In the genomic region with DNA sequence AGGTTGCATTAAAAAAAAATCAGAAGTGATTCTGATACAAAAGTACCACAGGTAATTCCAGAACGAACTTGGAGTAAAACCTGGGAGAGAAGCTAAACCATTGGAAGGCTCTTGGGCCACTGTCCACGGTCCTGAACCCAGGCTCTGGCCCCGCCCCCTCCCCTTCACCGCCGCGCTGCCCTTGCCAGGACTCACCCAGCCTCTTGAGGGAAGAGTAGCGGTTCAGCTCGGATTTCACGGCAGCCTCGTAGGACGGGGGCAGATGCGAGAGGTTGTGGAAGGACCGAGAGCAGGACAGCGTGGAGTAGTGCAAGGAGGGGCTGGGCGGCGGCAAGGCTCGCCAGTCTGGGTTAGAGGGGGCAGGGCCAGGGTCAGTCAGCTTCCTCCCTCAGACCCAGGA, we compare ENCODE assay signal across 1 cellular context.
TF ChIP-seq lines count a peak whose summit lies in the region.

No MANE protein-coding gene starts in this region.

TF ChIP-seq in HepG2, 621 proteins besides CTCF, POLR2A, EP300 and RAD21 (continued from another document):
- TF ChIP-seq ZNF563 (CRISPR knock-in tag; IDR thresholded peaks at IDR 0.05) (peak; percentile 68; the same call in 1 of the 2 replicates), SOX5 (CRISPR knock-in tag; IDR thresholded peaks at IDR 0.05; ENCODE audit: borderline replicate concordance) (no peak), SIN3B (IDR thresholded peaks at IDR 0.05; ENCODE audit: low read length) (no peak), MBNL3 (CRISPR knock-in tag; conservative IDR thresholded peaks at IDR 0.05) (no peak), HDAC1 (CRISPR knock-in tag; IDR thresholded peaks at IDR 0.05) (peak; percentile 41; the same call in 1 of the 2 replicates), EED (CRISPR knock-in tag; IDR thresholded peaks at IDR 0.05) (no peak), SNAI1 (CRISPR knock-in tag; IDR thresholded peaks at IDR 0.05; ENCODE audit: borderline replicate concordance) (no peak), ZC3H13 (CRISPR knock-in tag; IDR thresholded peaks at IDR 0.05) (0 out of 2 replicates have a peak, but pooled peaks have one; percentile 39), GTF3A (CRISPR knock-in tag; conservative IDR thresholded peaks at IDR 0.05) (no peak), NR2C2 (CRISPR knock-in tag; IDR thresholded peaks at IDR 0.05; ENCODE audit: borderline replicate concordance) (no peak), CCDC6 (CRISPR knock-in tag; IDR thresholded peaks at IDR 0.05) (peak; percentile 65; the same call in 1 of the 2 replicates), FOXA1 (IDR thresholded peaks at IDR 0.05) (no peak), FOXA1 (CRISPR knock-in tag; IDR thresholded peaks at IDR 0.05) (no peak), ZNF792 (CRISPR knock-in tag; IDR thresholded peaks at IDR 0.05) (peak; percentile 88)
- TF ChIP-seq, protein P1, sequence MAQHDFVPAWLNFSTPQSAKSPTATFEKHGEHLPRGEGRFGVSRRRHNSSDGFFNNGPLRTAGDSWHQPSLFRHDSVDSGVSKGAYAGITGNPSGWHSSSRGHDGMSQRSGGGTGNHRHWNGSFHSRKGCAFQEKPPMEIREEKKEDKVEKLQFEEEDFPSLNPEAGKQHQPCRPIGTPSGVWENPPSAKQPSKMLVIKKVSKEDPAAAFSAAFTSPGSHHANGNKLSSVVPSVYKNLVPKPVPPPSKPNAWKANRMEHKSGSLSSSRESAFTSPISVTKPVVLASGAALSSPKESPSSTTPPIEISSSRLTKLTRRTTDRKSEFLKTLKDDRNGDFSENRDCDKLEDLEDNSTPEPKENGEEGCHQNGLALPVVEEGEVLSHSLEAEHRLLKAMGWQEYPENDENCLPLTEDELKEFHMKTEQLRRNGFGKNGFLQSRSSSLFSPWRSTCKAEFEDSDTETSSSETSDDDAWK (CRISPR knock-in tag; IDR thresholded peaks at IDR 0.05), result no peak
- TF ChIP-seq, protein P2, sequence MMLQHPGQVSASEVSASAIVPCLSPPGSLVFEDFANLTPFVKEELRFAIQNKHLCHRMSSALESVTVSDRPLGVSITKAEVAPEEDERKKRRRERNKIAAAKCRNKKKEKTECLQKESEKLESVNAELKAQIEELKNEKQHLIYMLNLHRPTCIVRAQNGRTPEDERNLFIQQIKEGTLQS (CRISPR knock-in tag; IDR thresholded peaks at IDR 0.05), result peak; percentile 36; the same call in 1 of the 2 replicates
- TF ChIP-seq, protein P3, sequence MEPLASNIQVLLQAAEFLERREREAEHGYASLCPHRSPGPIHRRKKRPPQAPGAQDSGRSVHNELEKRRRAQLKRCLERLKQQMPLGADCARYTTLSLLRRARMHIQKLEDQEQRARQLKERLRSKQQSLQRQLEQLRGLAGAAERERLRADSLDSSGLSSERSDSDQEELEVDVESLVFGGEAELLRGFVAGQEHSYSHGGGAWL (CRISPR knock-in tag; IDR thresholded peaks at IDR 0.05), result peak; percentile 88; the same call in 1 of the 2 replicates
- TF ChIP-seq, protein P4, sequence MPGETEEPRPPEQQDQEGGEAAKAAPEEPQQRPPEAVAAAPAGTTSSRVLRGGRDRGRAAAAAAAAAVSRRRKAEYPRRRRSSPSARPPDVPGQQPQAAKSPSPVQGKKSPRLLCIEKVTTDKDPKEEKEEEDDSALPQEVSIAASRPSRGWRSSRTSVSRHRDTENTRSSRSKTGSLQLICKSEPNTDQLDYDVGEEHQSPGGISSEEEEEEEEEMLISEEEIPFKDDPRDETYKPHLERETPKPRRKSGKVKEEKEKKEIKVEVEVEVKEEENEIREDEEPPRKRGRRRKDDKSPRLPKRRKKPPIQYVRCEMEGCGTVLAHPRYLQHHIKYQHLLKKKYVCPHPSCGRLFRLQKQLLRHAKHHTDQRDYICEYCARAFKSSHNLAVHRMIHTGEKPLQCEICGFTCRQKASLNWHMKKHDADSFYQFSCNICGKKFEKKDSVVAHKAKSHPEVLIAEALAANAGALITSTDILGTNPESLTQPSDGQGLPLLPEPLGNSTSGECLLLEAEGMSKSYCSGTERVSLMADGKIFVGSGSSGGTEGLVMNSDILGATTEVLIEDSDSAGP (CRISPR knock-in tag; IDR thresholded peaks at IDR 0.05; ENCODE audit: borderline replicate concordance), result peak; percentile 27; the same call in 1 of the 2 replicates
- TF ChIP-seq, protein P5, sequence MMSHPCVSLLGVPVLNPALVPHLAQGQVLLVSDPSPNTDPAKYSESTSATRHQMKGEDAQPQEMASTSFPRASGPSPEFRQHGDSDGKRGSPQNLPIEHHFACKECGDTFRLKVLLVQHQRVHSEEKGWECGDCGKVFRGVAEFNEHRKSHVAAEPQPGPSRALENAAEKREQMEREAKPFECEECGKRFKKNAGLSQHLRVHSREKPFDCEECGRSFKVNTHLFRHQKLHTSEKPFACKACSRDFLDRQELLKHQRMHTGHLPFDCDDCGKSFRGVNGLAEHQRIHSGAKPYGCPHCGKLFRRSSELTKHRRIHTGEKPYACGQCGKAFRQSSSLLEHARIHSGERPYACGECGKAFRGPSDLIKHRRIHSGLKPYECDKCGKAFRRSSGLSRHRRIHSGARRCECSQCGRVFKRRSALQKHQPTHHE (CRISPR knock-in tag; IDR thresholded peaks at IDR 0.05; ENCODE audit: borderline replicate concordance), result no peak
